Comparison of ENCODE assay signal across 2 cellular contexts in the genomic region with DNA sequence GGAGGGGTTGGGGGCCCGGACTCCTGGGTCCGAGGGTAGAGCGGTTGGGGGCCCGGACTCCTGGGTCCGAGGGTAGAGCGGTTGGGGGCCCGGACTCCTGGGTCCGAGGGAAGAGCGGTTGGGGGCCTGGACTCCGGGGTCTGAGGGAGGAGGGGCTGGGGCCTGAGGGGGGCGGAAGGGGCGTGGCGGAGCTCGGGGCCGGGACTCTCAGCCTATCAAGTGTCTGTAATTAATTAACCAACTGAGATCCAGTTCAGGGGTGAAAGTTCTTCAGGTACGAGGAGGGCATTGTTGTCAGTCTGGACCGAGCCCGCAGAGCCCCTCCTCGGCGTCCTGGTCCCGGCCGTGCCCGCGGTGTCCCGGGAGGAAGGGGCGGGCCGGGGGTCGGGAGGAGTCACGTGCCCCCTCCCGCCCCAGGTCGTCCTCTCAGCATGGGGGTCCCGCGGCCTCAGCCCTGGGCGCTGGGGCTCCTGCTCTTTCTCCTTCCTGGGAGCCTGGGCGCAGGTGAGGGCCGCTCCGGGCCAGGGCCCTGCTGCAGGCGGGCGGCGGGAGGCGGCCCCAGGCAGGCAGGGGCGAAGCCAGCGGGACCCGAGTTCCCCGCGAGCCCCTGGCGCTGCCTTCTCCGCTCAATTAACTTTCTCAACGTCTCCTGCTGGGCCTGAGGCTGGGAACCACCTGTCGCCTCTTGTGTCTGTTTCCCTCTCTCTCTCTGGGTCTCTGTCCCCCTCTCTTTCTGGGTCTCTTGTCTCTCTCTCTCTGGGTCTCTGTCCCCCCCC.
TF ChIP-seq lines count a peak whose summit lies in the region.

No MANE protein-coding gene starts in this region.

TF ChIP-seq in HEK293, 187 proteins besides CTCF, POLR2A, EP300 and RAD21 (continues in another document):
- TF ChIP-seq ZNF660 (tag by site-specific recombination; IDR thresholded peaks at IDR 0.05): 0 out of 2 replicates have a peak, but pooled peaks have one; percentile 52
- TF ChIP-seq ZFP37 (tag by site-specific recombination; IDR thresholded peaks at IDR 0.05): no peak
- TF ChIP-seq ZBTB7A (tag by site-specific recombination; IDR thresholded peaks at IDR 0.05; ENCODE audit: low read depth): no peak
- peak; percentile 96 for TF ChIP-seq ZIC2 (tag by site-specific recombination; IDR thresholded peaks at IDR 0.05)
- no peak for TF ChIP-seq ZNF426 (tag by site-specific recombination; IDR thresholded peaks at IDR 0.05)
- no peak for TF ChIP-seq ZNF521 (tag by site-specific recombination; IDR thresholded peaks at IDR 0.05)
- no peak for TF ChIP-seq ZNF248 (tag by site-specific recombination; IDR thresholded peaks at IDR 0.05)
- peak; percentile 59 for TF ChIP-seq ZBTB8A (tag by site-specific recombination; IDR thresholded peaks at IDR 0.05)
- TF ChIP-seq, protein P1, sequence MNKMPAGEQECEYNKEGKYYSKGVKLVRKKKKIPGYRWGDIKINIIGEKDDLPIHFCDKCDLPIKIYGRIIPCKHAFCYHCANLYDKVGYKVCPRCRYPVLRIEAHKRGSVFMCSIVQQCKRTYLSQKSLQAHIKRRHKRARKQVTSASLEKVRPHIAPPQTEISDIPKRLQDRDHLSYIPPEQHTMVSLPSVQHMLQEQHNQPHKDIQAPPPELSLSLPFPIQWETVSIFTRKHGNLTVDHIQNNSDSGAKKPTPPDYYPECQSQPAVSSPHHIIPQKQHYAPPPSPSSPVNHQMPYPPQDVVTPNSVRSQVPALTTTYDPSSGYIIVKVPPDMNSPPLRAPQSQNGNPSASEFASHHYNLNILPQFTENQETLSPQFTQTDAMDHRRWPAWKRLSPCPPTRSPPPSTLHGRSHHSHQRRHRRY (tag by site-specific recombination; IDR thresholded peaks at IDR 0.05): no peak
- TF ChIP-seq GLI4 (tag by site-specific recombination; IDR thresholded peaks at IDR 0.05): no peak
- no peak for TF ChIP-seq ZNF169 (tag by site-specific recombination; IDR thresholded peaks at IDR 0.05)
- no peak for TF ChIP-seq ZNF140 (tag by site-specific recombination; IDR thresholded peaks at IDR 0.05)
- TF ChIP-seq, protein P2, sequence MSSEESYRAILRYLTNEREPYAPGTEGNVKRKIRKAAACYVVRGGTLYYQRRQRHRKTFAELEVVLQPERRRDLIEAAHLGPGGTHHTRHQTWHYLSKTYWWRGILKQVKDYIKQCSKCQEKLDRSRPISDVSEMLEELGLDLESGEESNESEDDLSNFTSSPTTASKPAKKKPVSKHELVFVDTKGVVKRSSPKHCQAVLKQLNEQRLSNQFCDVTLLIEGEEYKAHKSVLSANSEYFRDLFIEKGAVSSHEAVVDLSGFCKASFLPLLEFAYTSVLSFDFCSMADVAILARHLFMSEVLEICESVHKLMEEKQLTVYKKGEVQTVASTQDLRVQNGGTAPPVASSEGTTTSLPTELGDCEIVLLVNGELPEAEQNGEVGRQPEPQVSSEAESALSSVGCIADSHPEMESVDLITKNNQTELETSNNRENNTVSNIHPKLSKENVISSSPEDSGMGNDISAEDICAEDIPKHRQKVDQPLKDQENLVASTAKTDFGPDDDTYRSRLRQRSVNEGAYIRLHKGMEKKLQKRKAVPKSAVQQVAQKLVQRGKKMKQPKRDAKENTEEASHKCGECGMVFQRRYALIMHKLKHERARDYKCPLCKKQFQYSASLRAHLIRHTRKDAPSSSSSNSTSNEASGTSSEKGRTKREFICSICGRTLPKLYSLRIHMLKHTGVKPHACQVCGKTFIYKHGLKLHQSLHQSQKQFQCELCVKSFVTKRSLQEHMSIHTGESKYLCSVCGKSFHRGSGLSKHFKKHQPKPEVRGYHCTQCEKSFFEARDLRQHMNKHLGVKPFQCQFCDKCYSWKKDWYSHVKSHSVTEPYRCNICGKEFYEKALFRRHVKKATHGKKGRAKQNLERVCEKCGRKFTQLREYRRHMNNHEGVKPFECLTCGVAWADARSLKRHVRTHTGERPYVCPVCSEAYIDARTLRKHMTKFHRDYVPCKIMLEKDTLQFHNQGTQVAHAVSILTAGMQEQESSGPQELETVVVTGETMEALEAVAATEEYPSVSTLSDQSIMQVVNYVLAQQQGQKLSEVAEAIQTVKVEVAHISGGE (tag by site-specific recombination; conservative IDR thresholded peaks at IDR 0.05; ENCODE audit: low read depth): peak; percentile 31; the same call in 1 of the 2 replicates
- no peak for TF ChIP-seq ZNF677 (tag by site-specific recombination; IDR thresholded peaks at IDR 0.05)
- TF ChIP-seq, protein P3, sequence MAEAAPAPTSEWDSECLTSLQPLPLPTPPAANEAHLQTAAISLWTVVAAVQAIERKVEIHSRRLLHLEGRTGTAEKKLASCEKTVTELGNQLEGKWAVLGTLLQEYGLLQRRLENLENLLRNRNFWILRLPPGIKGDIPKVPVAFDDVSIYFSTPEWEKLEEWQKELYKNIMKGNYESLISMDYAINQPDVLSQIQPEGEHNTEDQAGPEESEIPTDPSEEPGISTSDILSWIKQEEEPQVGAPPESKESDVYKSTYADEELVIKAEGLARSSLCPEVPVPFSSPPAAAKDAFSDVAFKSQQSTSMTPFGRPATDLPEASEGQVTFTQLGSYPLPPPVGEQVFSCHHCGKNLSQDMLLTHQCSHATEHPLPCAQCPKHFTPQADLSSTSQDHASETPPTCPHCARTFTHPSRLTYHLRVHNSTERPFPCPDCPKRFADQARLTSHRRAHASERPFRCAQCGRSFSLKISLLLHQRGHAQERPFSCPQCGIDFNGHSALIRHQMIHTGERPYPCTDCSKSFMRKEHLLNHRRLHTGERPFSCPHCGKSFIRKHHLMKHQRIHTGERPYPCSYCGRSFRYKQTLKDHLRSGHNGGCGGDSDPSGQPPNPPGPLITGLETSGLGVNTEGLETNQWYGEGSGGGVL (tag by site-specific recombination; IDR thresholded peaks at IDR 0.05): peak; percentile 94
- no peak for TF ChIP-seq ZNF341 (tag by site-specific recombination; IDR thresholded peaks at IDR 0.05; ENCODE audit: low read depth)
- no peak for TF ChIP-seq ZNF223 (tag by site-specific recombination; IDR thresholded peaks at IDR 0.05)
- no peak for TF ChIP-seq ZNF626 (tag by site-specific recombination; IDR thresholded peaks at IDR 0.05)
- TF ChIP-seq ZXDB (tag by site-specific recombination; IDR thresholded peaks at IDR 0.05): peak; percentile 78
- TF ChIP-seq, protein P4, sequence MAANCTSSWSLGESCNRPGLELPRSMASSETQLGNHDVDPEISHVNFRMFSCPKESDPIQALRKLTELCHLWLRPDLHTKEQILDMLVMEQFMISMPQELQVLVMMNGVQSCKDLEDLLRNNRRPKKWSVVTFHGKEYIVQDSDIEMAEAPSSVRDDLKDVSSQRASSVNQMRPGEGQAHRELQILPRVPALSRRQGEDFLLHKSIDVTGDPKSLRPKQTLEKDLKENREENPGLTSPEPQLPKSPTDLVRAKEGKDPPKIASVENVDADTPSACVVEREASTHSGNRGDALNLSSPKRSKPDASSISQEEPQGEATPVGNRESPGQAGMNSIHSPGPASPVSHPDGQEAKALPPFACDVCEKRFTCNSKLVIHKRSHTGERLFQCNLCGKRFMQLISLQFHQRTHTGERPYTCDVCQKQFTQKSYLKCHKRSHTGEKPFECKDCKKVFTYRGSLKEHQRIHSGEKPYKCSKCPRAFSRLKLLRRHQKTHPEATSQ (tag by site-specific recombination; IDR thresholded peaks at IDR 0.05): no peak
- TF ChIP-seq SETDB1 (IDR thresholded peaks at IDR 0.05; ENCODE audit: insufficient read length, low read length): no peak
- no peak for TF ChIP-seq ZNF114 (tag by site-specific recombination; IDR thresholded peaks at IDR 0.05)
- no peak for TF ChIP-seq ZNF184 (tag by site-specific recombination; IDR thresholded peaks at IDR 0.05)

TF ChIP-seq in H1, 55 proteins besides CTCF, POLR2A, EP300 and RAD21 (continues in another document):
- TF ChIP-seq EZH2 (IDR thresholded peaks at IDR 0.05; ENCODE audit: low read depth, low read length, severe bottlenecking): no peak
- no peak for TF ChIP-seq SAP30 (IDR thresholded peaks at IDR 0.05; ENCODE audit: insufficient read depth, insufficient replicate concordance, low read length)
- TF ChIP-seq FOSL1 (IDR thresholded peaks at IDR 0.05; ENCODE audit: insufficient read depth, low read depth, low read length): no peak
- no peak for TF ChIP-seq JUN (IDR thresholded peaks at IDR 0.05; ENCODE audit: low read depth, low read length)
- no peak for TF ChIP-seq KDM4A (IDR thresholded peaks at IDR 0.05; ENCODE audit: low read depth, low read length, severe bottlenecking)
- TF ChIP-seq TCF12 (IDR thresholded peaks at IDR 0.05; ENCODE audit: low read depth, low read length): no peak
- no peak for TF ChIP-seq ZNF274 (IDR thresholded peaks at IDR 0.05; ENCODE audit: borderline replicate concordance, extremely low read depth, low read length)
- TF ChIP-seq SIRT6 (IDR thresholded peaks at IDR 0.05; ENCODE audit: low read length): no peak
- no peak for TF ChIP-seq TAF7 (optimal IDR thresholded peaks at IDR 0.05; ENCODE audit: borderline replicate concordance, low read depth, low read length)
- TF ChIP-seq SP2 (IDR thresholded peaks at IDR 0.05; ENCODE audit: low read length): no peak
- no peak for TF ChIP-seq CBX5 (IDR thresholded peaks at IDR 0.05; ENCODE audit: low read depth, low read length)
- no peak for TF ChIP-seq TEAD4 (IDR thresholded peaks at IDR 0.05; ENCODE audit: low read depth, low read length)
- TF ChIP-seq, protein P5, sequence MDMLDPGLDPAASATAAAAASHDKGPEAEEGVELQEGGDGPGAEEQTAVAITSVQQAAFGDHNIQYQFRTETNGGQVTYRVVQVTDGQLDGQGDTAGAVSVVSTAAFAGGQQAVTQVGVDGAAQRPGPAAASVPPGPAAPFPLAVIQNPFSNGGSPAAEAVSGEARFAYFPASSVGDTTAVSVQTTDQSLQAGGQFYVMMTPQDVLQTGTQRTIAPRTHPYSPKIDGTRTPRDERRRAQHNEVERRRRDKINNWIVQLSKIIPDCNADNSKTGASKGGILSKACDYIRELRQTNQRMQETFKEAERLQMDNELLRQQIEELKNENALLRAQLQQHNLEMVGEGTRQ (IDR thresholded peaks at IDR 0.05; ENCODE audit: low read length): peak; percentile 68
- 0 out of 2 replicates have a peak, but pooled peaks have one; percentile 19 for TF ChIP-seq RBBP5 (IDR thresholded peaks at IDR 0.05; ENCODE audit: borderline replicate concordance, low read depth, low read length)
- no peak for TF ChIP-seq CBX8 (IDR thresholded peaks at IDR 0.05; ENCODE audit: borderline replicate concordance, low read depth, low read length)
- no peak for TF ChIP-seq GTF2F1 (IDR thresholded peaks at IDR 0.05; ENCODE audit: borderline replicate concordance, low read depth, low read length)
- TF ChIP-seq SIX5 (IDR thresholded peaks at IDR 0.05; ENCODE audit: low read depth, low read length): no peak
- TF ChIP-seq CHD2 (IDR thresholded peaks at IDR 0.05; ENCODE audit: low read length): no peak
- no peak for TF ChIP-seq HDAC6 (IDR thresholded peaks at IDR 0.05; ENCODE audit: low read depth, low read length)
- no peak for TF ChIP-seq MAFK (IDR thresholded peaks at IDR 0.05; ENCODE audit: low read depth, low read length)
- TF ChIP-seq BCL11A (IDR thresholded peaks at IDR 0.05; ENCODE audit: low read depth in 2 of 2, low read length in 2 of 2): no peak
- no peak for TF ChIP-seq SRF (IDR thresholded peaks at IDR 0.05; ENCODE audit: low read depth, low read length)
- TF ChIP-seq SP4 (IDR thresholded peaks at IDR 0.05; ENCODE audit: low read length): no peak
- TF ChIP-seq TBP (IDR thresholded peaks at IDR 0.05; ENCODE audit: low read depth, low read length): no peak; the same call in 1 of the 2 replicates
- TF ChIP-seq KDM5A (IDR thresholded peaks at IDR 0.05; ENCODE audit: low read length): no peak
- TF ChIP-seq ASH2L (IDR thresholded peaks at IDR 0.05; ENCODE audit: low read length): no peak
- peak; percentile 53; the same call in 1 of the 2 replicates for TF ChIP-seq TAF1 (IDR thresholded peaks at IDR 0.05; ENCODE audit: low read depth, low read length)
- TF ChIP-seq SP1 (IDR thresholded peaks at IDR 0.05; ENCODE audit: low read depth, low read length): 0 out of 2 replicates have a peak, but pooled peaks have one; percentile 21
- no peak for TF ChIP-seq RXRA (IDR thresholded peaks at IDR 0.05; ENCODE audit: insufficient read depth, low read depth, low read length)
- TF ChIP-seq SIN3A (conservative IDR thresholded peaks at IDR 0.05 in 1 of 2, IDR thresholded peaks at IDR 0.05 in 1 of 2; ENCODE audit: low read depth in 1 of 2, low read length in 2 of 2): peak in 1 of 2 experiments; percentile 65; a peak in 1 of 4 replicates
- TF ChIP-seq YY1 (IDR thresholded peaks at IDR 0.05; ENCODE audit: low read depth, low read length): no peak
- no peak for TF ChIP-seq RNF2 (IDR thresholded peaks at IDR 0.05; ENCODE audit: borderline replicate concordance, low read depth, low read length, missing control alignments, poor library complexity, severe bottlenecking)
- TF ChIP-seq, protein P6, sequence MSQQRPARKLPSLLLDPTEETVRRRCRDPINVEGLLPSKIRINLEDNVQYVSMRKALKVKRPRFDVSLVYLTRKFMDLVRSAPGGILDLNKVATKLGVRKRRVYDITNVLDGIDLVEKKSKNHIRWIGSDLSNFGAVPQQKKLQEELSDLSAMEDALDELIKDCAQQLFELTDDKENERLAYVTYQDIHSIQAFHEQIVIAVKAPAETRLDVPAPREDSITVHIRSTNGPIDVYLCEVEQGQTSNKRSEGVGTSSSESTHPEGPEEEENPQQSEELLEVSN (IDR thresholded peaks at IDR 0.05): no peak
- no peak for TF ChIP-seq NRF1 (IDR thresholded peaks at IDR 0.05; ENCODE audit: low read depth, low read length)
- TF ChIP-seq NANOG (IDR thresholded peaks at IDR 0.05; ENCODE audit: insufficient read depth, low read depth, low read length, poor library complexity, severe bottlenecking): no peak
- TF ChIP-seq, protein P7, sequence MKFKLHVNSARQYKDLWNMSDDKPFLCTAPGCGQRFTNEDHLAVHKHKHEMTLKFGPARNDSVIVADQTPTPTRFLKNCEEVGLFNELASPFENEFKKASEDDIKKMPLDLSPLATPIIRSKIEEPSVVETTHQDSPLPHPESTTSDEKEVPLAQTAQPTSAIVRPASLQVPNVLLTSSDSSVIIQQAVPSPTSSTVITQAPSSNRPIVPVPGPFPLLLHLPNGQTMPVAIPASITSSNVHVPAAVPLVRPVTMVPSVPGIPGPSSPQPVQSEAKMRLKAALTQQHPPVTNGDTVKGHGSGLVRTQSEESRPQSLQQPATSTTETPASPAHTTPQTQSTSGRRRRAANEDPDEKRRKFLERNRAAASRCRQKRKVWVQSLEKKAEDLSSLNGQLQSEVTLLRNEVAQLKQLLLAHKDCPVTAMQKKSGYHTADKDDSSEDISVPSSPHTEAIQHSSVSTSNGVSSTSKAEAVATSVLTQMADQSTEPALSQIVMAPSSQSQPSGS (IDR thresholded peaks at IDR 0.05; ENCODE audit: low read length): no peak
- TF ChIP-seq BACH1 (IDR thresholded peaks at IDR 0.05; ENCODE audit: low read length): no peak
- TF ChIP-seq SUZ12 (IDR thresholded peaks at IDR 0.05; ENCODE audit: low read length): no peak
- no peak for TF ChIP-seq JUND (IDR thresholded peaks at IDR 0.05; ENCODE audit: low read length)
- TF ChIP-seq KDM1A (IDR thresholded peaks at IDR 0.05; ENCODE audit: borderline replicate concordance, low read length): no peak
- TF ChIP-seq EGR1 (IDR thresholded peaks at IDR 0.05; ENCODE audit: borderline replicate concordance, low read depth, low read length): no peak
- no peak for TF ChIP-seq CREB1 (IDR thresholded peaks at IDR 0.05)
- TF ChIP-seq BRCA1 (IDR thresholded peaks at IDR 0.05; ENCODE audit: low read depth, low read length): no peak
- TF ChIP-seq, protein P8, sequence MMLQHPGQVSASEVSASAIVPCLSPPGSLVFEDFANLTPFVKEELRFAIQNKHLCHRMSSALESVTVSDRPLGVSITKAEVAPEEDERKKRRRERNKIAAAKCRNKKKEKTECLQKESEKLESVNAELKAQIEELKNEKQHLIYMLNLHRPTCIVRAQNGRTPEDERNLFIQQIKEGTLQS (IDR thresholded peaks at IDR 0.05; ENCODE audit: insufficient read depth, low read depth, low read length): peak; percentile 50; the same call in 1 of the 2 replicates
- TF ChIP-seq POLR2AphosphoS5 (IDR thresholded peaks at IDR 0.05; ENCODE audit: low read depth, low read length): peak; percentile 60
- no peak; a peak in 2 of 4 replicates for TF ChIP-seq HDAC2 (IDR thresholded peaks at IDR 0.05; ENCODE audit: borderline replicate concordance in 1 of 2, low read depth in 2 of 2, low read length in 2 of 2)
